ENCODE assay signal across 8 cellular contexts in the genomic region with DNA sequence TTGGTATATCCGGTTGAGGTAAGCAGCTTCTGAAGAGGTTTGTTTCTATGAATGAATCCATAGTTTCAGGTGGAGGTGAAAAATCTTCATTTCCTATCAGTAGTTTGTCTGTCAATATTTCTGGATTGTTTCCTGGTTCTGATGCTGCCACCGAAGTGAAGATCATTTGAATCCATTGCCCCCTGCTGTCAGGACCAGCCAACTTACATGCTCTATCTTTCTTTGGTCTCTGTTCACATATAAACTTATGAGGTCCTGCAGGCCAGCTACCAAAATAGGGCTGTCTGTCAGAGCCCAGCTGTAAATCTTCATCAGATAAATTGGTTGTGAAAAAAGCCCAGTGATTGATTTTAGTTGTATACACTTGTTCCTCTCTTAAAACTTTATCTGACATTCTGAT. TPM values are rescaled to one million over a fixed set of nuclear protein-coding genes. Genes with fewer than 3 reads are reported as not detected.
DNase-seq lines count a peak whose midpoint lies in the region; ATAC-seq lines count a peak whose summit lies in the region.

No MANE protein-coding gene starts in this region.

- DNase-seq in DMS53 (lab: John Stamatoyannopoulos, UW) (peak; percentile 82), HT-29 (ENCODE audit: low spot score) (peak; percentile 89), iris pigment epithelial cell (ENCODE audit: low read depth) (peak; percentile 31), mesenteric fat pad (ENCODE audit: low spot score) (no peak)
- DNase-seq in activated CD4-positive, alpha-beta T cell treated with anti-CD3 and anti-CD28 coated beads for 48 hours: peak; percentile 33

- ATAC-seq in GM19043 (IDR thresholded peaks at IDR 0.05; ENCODE audit: low read depth, unreplicated experiment) (peak; percentile 66), GM18873 (IDR thresholded peaks at IDR 0.05; ENCODE audit: low FRiP score, unreplicated experiment) (no peak), GM19455 (IDR thresholded peaks at IDR 0.05; ENCODE audit: unreplicated experiment) (no peak)

RNA-seq across cellular contexts. Expression of a gene that starts 15.2 kb away (rescaled TPM):
- 0.16 TPM in 1 of 2 replicates, not detected in the other for total RNA-seq in HT-29 (2014; rRNA removed; shearing (Covaris generic))
- total RNA-seq in mesenteric fat pad: 10.1 TPM
